1 cellular context compared by ENCODE assay signal in genomic region chr6:28218312-28219248, GRCh38.
A peak's percentile ranks its signal among the peaks of the same experiment; 100 is the strongest.
TF ChIP-seq lines count a peak whose summit lies in the region.

No MANE protein-coding gene starts in this region.

TF ChIP-seq in HepG2, 621 proteins besides CTCF, POLR2A, EP300 and RAD21 (continued from another document and continues in another):
- no peak; the same call in 1 of the 2 replicates for TF ChIP-seq ZNF276 (CRISPR knock-in tag; IDR thresholded peaks at IDR 0.05; ENCODE audit: low read depth)
- TF ChIP-seq PITX1 (CRISPR knock-in tag; IDR thresholded peaks at IDR 0.05), result no peak
- no peak for TF ChIP-seq SNAI1 (CRISPR knock-in tag; IDR thresholded peaks at IDR 0.05; ENCODE audit: borderline replicate concordance)
- TF ChIP-seq E2F1 (CRISPR knock-in tag; IDR thresholded peaks at IDR 0.05), result peak; percentile 71
- TF ChIP-seq SRSF9 (IDR thresholded peaks at IDR 0.05; ENCODE audit: borderline replicate concordance, insufficient read depth, low read depth, low read length, poor library complexity, severe bottlenecking), result no peak
- TF ChIP-seq, protein P1, sequence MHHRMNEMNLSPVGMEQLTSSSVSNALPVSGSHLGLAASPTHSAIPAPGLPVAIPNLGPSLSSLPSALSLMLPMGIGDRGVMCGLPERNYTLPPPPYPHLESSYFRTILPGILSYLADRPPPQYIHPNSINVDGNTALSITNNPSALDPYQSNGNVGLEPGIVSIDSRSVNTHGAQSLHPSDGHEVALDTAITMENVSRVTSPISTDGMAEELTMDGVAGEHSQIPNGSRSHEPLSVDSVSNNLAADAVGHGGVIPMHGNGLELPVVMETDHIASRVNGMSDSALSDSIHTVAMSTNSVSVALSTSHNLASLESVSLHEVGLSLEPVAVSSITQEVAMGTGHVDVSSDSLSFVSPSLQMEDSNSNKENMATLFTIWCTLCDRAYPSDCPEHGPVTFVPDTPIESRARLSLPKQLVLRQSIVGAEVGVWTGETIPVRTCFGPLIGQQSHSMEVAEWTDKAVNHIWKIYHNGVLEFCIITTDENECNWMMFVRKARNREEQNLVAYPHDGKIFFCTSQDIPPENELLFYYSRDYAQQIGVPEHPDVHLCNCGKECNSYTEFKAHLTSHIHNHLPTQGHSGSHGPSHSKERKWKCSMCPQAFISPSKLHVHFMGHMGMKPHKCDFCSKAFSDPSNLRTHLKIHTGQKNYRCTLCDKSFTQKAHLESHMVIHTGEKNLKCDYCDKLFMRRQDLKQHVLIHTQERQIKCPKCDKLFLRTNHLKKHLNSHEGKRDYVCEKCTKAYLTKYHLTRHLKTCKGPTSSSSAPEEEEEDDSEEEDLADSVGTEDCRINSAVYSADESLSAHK (CRISPR knock-in tag; IDR thresholded peaks at IDR 0.05; ENCODE audit: borderline replicate concordance), result no peak
- TF ChIP-seq, protein P2, sequence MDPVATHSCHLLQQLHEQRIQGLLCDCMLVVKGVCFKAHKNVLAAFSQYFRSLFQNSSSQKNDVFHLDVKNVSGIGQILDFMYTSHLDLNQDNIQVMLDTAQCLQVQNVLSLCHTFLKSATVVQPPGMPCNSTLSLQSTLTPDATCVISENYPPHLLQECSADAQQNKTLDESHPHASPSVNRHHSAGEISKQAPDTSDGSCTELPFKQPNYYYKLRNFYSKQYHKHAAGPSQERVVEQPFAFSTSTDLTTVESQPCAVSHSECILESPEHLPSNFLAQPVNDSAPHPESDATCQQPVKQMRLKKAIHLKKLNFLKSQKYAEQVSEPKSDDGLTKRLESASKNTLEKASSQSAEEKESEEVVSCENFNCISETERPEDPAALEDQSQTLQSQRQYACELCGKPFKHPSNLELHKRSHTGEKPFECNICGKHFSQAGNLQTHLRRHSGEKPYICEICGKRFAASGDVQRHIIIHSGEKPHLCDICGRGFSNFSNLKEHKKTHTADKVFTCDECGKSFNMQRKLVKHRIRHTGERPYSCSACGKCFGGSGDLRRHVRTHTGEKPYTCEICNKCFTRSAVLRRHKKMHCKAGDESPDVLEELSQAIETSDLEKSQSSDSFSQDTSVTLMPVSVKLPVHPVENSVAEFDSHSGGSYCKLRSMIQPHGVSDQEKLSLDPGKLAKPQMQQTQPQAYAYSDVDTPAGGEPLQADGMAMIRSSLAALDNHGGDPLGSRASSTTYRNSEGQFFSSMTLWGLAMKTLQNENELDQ (CRISPR knock-in tag; IDR thresholded peaks at IDR 0.05; ENCODE audit: borderline replicate concordance), result no peak
- TF ChIP-seq, protein P3, sequence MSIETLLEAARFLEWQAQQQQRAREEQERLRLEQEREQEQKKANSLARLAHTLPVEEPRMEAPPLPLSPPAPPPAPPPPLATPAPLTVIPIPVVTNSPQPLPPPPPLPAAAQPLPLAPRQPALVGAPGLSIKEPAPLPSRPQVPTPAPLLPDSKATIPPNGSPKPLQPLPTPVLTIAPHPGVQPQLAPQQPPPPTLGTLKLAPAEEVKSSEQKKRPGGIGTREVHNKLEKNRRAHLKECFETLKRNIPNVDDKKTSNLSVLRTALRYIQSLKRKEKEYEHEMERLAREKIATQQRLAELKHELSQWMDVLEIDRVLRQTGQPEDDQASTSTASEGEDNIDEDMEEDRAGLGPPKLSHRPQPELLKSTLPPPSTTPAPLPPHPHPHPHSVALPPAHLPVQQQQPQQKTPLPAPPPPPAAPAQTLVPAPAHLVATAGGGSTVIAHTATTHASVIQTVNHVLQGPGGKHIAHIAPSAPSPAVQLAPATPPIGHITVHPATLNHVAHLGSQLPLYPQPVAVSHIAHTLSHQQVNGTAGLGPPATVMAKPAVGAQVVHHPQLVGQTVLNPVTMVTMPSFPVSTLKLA (IDR thresholded peaks at IDR 0.05), result no peak
- TF ChIP-seq, protein P4, sequence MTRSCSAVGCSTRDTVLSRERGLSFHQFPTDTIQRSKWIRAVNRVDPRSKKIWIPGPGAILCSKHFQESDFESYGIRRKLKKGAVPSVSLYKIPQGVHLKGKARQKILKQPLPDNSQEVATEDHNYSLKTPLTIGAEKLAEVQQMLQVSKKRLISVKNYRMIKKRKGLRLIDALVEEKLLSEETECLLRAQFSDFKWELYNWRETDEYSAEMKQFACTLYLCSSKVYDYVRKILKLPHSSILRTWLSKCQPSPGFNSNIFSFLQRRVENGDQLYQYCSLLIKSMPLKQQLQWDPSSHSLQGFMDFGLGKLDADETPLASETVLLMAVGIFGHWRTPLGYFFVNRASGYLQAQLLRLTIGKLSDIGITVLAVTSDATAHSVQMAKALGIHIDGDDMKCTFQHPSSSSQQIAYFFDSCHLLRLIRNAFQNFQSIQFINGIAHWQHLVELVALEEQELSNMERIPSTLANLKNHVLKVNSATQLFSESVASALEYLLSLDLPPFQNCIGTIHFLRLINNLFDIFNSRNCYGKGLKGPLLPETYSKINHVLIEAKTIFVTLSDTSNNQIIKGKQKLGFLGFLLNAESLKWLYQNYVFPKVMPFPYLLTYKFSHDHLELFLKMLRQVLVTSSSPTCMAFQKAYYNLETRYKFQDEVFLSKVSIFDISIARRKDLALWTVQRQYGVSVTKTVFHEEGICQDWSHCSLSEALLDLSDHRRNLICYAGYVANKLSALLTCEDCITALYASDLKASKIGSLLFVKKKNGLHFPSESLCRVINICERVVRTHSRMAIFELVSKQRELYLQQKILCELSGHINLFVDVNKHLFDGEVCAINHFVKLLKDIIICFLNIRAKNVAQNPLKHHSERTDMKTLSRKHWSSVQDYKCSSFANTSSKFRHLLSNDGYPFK (CRISPR knock-in tag; IDR thresholded peaks at IDR 0.05; ENCODE audit: borderline replicate concordance), result no peak
- TF ChIP-seq ZBTB42 (CRISPR knock-in tag; IDR thresholded peaks at IDR 0.05), result no peak
- TF ChIP-seq TCF12 (IDR thresholded peaks at IDR 0.05), result no peak
- no peak for TF ChIP-seq TCF12 (CRISPR knock-in tag; IDR thresholded peaks at IDR 0.05)
- 0 out of 2 replicates have a peak, but pooled peaks have one; percentile 5 for TF ChIP-seq HNF4A (CRISPR knock-in tag; IDR thresholded peaks at IDR 0.05)
- no peak for TF ChIP-seq ZNF207 (IDR thresholded peaks at IDR 0.05; ENCODE audit: borderline replicate concordance)
- no peak for TF ChIP-seq ZNF737 (CRISPR knock-in tag; IDR thresholded peaks at IDR 0.05; ENCODE audit: borderline replicate concordance)
- no peak for TF ChIP-seq RELA (CRISPR knock-in tag; IDR thresholded peaks at IDR 0.05)
- no peak; the same call in 1 of the 2 replicates for TF ChIP-seq ZNF782 (CRISPR knock-in tag; IDR thresholded peaks at IDR 0.05; ENCODE audit: borderline replicate concordance)
- TF ChIP-seq CC2D1A (CRISPR knock-in tag; IDR thresholded peaks at IDR 0.05), result no peak
- no peak for TF ChIP-seq ZNF619 (CRISPR knock-in tag; IDR thresholded peaks at IDR 0.05)
- TF ChIP-seq, protein P5, sequence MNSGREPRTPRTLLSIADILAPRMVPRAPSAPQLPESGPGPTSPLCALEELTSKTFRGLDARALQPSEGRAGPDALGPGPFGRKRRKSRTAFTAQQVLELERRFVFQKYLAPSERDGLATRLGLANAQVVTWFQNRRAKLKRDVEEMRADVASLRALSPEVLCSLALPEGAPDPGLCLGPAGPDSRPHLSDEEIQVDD (CRISPR knock-in tag; IDR thresholded peaks at IDR 0.05; ENCODE audit: borderline replicate concordance), result peak; percentile 77; the same call in 1 of the 2 replicates
- TF ChIP-seq PHF8 (CRISPR knock-in tag; IDR thresholded peaks at IDR 0.05), result peak; percentile 85
- TF ChIP-seq ZNF34 (CRISPR knock-in tag; IDR thresholded peaks at IDR 0.05; ENCODE audit: borderline replicate concordance), result peak; percentile 82; the same call in 1 of the 2 replicates
- TF ChIP-seq TEF (CRISPR knock-in tag; IDR thresholded peaks at IDR 0.05), result no peak; the same call in 1 of the 2 replicates
- no peak for TF ChIP-seq BRD4 (CRISPR knock-in tag; IDR thresholded peaks at IDR 0.05)
- no peak for TF ChIP-seq TOE1 (CRISPR knock-in tag; IDR thresholded peaks at IDR 0.05)
- TF ChIP-seq MXD4 (CRISPR knock-in tag; IDR thresholded peaks at IDR 0.05), result no peak; the same call in 1 of the 2 replicates
- no peak for TF ChIP-seq NR2F6 (IDR thresholded peaks at IDR 0.05)
- no peak for TF ChIP-seq NR2F6 (CRISPR knock-in tag; IDR thresholded peaks at IDR 0.05)
- peak; percentile 95 for TF ChIP-seq NFKB2 (CRISPR knock-in tag; IDR thresholded peaks at IDR 0.05; ENCODE audit: borderline replicate concordance)
- peak; percentile 31 for TF ChIP-seq IKZF4 (CRISPR knock-in tag; IDR thresholded peaks at IDR 0.05; ENCODE audit: borderline replicate concordance, low read depth, not compliant biosample characterization)
- no peak for TF ChIP-seq ZNF326 (CRISPR knock-in tag; IDR thresholded peaks at IDR 0.05; ENCODE audit: borderline replicate concordance)
- TF ChIP-seq, protein P6, sequence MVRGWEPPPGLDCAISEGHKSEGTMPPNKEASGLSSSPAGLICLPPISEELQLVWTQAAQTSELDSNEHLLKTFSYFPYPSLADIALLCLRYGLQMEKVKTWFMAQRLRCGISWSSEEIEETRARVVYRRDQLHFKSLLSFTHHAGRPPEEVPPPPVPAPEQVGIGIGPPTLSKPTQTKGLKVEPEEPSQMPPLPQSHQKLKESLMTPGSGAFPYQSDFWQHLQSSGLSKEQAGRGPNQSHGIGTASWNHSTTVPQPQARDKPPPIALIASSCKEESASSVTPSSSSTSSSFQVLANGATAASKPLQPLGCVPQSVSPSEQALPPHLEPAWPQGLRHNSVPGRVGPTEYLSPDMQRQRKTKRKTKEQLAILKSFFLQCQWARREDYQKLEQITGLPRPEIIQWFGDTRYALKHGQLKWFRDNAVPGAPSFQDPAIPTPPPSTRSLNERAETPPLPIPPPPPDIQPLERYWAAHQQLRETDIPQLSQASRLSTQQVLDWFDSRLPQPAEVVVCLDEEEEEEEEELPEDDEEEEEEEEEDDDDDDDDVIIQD (CRISPR knock-in tag; IDR thresholded peaks at IDR 0.05; ENCODE audit: low read depth), result no peak
- TF ChIP-seq, protein P7, sequence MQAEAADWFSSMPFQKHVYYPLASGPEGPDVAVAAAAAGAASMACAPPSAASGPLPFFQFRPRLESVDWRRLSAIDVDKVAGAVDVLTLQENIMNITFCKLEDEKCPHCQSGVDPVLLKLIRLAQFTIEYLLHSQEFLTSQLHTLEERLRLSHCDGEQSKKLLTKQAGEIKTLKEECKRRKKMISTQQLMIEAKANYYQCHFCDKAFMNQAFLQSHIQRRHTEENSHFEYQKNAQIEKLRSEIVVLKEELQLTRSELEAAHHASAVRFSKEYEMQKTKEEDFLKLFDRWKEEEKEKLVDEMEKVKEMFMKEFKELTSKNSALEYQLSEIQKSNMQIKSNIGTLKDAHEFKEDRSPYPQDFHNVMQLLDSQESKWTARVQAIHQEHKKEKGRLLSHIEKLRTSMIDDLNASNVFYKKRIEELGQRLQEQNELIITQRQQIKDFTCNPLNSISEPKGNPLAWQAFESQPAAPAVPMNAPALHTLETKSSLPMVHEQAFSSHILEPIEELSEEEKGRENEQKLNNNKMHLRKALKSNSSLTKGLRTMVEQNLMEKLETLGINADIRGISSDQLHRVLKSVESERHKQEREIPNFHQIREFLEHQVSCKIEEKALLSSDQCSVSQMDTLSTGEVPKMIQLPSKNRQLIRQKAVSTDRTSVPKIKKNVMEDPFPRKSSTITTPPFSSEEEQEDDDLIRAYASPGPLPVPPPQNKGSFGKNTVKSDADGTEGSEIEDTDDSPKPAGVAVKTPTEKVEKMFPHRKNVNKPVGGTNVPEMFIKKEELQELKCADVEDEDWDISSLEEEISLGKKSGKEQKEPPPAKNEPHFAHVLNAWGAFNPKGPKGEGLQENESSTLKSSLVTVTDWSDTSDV (CRISPR knock-in tag; IDR thresholded peaks at IDR 0.05), result no peak
- TF ChIP-seq YY1 (IDR thresholded peaks at IDR 0.05; ENCODE audit: insufficient read depth, insufficient replicate concordance, low read depth, low read length), result no peak
- TF ChIP-seq KDM5A (IDR thresholded peaks at IDR 0.05; ENCODE audit: borderline replicate concordance, low read length), result peak; percentile 76; the same call in 1 of the 2 replicates
- TF ChIP-seq CAMTA2 (CRISPR knock-in tag; IDR thresholded peaks at IDR 0.05; ENCODE audit: borderline replicate concordance), result no peak
- peak; percentile 59 for TF ChIP-seq XRCC5 (optimal IDR thresholded peaks at IDR 0.05; ENCODE audit: low read length)
- peak; percentile 28; the same call in 1 of the 2 replicates for TF ChIP-seq FIP1L1 (IDR thresholded peaks at IDR 0.05; ENCODE audit: borderline replicate concordance, insufficient read depth, low read depth, low read length)
- TF ChIP-seq ZNF382 (CRISPR knock-in tag; IDR thresholded peaks at IDR 0.05; ENCODE audit: borderline replicate concordance), result no peak
- TF ChIP-seq ZNF703 (CRISPR knock-in tag; IDR thresholded peaks at IDR 0.05; ENCODE audit: borderline replicate concordance), result no peak
- 0 out of 2 replicates have a peak, but pooled peaks have one; percentile 35 for TF ChIP-seq REL (CRISPR knock-in tag; conservative IDR thresholded peaks at IDR 0.05)
- TF ChIP-seq ZNF790 (CRISPR knock-in tag; IDR thresholded peaks at IDR 0.05; ENCODE audit: borderline replicate concordance), result no peak; the same call in 1 of the 2 replicates
- peak; percentile 84; the same call in 1 of the 2 replicates for TF ChIP-seq BRCA1 (CRISPR knock-in tag; IDR thresholded peaks at IDR 0.05)
- TF ChIP-seq ZC3H4 (CRISPR knock-in tag; IDR thresholded peaks at IDR 0.05; ENCODE audit: borderline replicate concordance), result no peak
- TF ChIP-seq ZSCAN29 (CRISPR knock-in tag; conservative IDR thresholded peaks at IDR 0.05), result peak; percentile 57
- TF ChIP-seq SMYD3 (CRISPR knock-in tag; IDR thresholded peaks at IDR 0.05), result no peak
- peak; percentile 74; the same call in 1 of the 2 replicates for TF ChIP-seq TMF1 (CRISPR knock-in tag; IDR thresholded peaks at IDR 0.05; ENCODE audit: low read depth)
- no peak for TF ChIP-seq SMARCE1 (IDR thresholded peaks at IDR 0.05; ENCODE audit: borderline replicate concordance)
